2 cellular contexts compared by ENCODE assay signal in genomic region chr4:82125863-82126297, GRCh38.
TF ChIP-seq lines count a peak whose summit lies in the region.

No MANE protein-coding gene starts in this region.

TF ChIP-seq in IMR-90, 13 proteins besides CTCF, POLR2A, EP300 and RAD21:
- TF ChIP-seq FOS (IDR thresholded peaks at IDR 0.05; ENCODE audit: low read depth, low read length) (no peak), RCOR1 (IDR thresholded peaks at IDR 0.05; ENCODE audit: insufficient replicate concordance, low read length) (no peak), CEBPB (IDR thresholded peaks at IDR 0.05; ENCODE audit: low read depth, low read length) (peak; percentile 23; the same call in 1 of the 2 replicates), NFE2L2 (IDR thresholded peaks at IDR 0.05; ENCODE audit: low read depth, low read length) (no peak), MXI1 (IDR thresholded peaks at IDR 0.05; ENCODE audit: borderline replicate concordance, low read depth, low read length) (no peak), MAFK (IDR thresholded peaks at IDR 0.05; ENCODE audit: low read depth, low read length) (peak; percentile 14; the same call in 1 of the 2 replicates), USF2 (IDR thresholded peaks at IDR 0.05; ENCODE audit: low read depth, low read length) (no peak), ELK1 (IDR thresholded peaks at IDR 0.05; ENCODE audit: borderline replicate concordance, low read depth, low read length) (no peak)

TF ChIP-seq in H1, 55 proteins besides CTCF, POLR2A, EP300 and RAD21:
- TF ChIP-seq SIX5 (IDR thresholded peaks at IDR 0.05; ENCODE audit: low read depth, low read length) = no peak
- no peak for TF ChIP-seq POLR2AphosphoS5 (IDR thresholded peaks at IDR 0.05; ENCODE audit: low read depth, low read length)
- TF ChIP-seq NRF1 (IDR thresholded peaks at IDR 0.05; ENCODE audit: low read depth, low read length) = no peak
- no peak for TF ChIP-seq BCL11A (IDR thresholded peaks at IDR 0.05; ENCODE audit: low read depth in 2 of 2, low read length in 2 of 2)
- TF ChIP-seq RBBP5 (IDR thresholded peaks at IDR 0.05; ENCODE audit: borderline replicate concordance, low read depth, low read length) = no peak
- no peak for TF ChIP-seq SP1 (IDR thresholded peaks at IDR 0.05; ENCODE audit: low read depth, low read length)
- no peak for TF ChIP-seq SIRT6 (IDR thresholded peaks at IDR 0.05; ENCODE audit: low read length)
- TF ChIP-seq ATF2 (IDR thresholded peaks at IDR 0.05; ENCODE audit: low read length) = no peak
- TF ChIP-seq TBP (IDR thresholded peaks at IDR 0.05; ENCODE audit: low read depth, low read length) = no peak
- no peak for TF ChIP-seq RFX5 (IDR thresholded peaks at IDR 0.05; ENCODE audit: borderline replicate concordance, low read depth, low read length)
- no peak for TF ChIP-seq JUN (IDR thresholded peaks at IDR 0.05; ENCODE audit: low read depth, low read length)
- TF ChIP-seq CBX5 (IDR thresholded peaks at IDR 0.05; ENCODE audit: low read depth, low read length) = no peak
- no peak for TF ChIP-seq YY1 (IDR thresholded peaks at IDR 0.05; ENCODE audit: low read depth, low read length)
- no peak for TF ChIP-seq SUZ12 (IDR thresholded peaks at IDR 0.05; ENCODE audit: low read length)
- TF ChIP-seq EGR1 (IDR thresholded peaks at IDR 0.05; ENCODE audit: borderline replicate concordance, low read depth, low read length) = no peak
- no peak for TF ChIP-seq HDAC2 (IDR thresholded peaks at IDR 0.05; ENCODE audit: borderline replicate concordance in 1 of 2, low read depth in 2 of 2, low read length in 2 of 2)
- TF ChIP-seq KDM5A (IDR thresholded peaks at IDR 0.05; ENCODE audit: low read length) = no peak
- TF ChIP-seq CHD2 (IDR thresholded peaks at IDR 0.05; ENCODE audit: low read length) = no peak
- TF ChIP-seq KDM4A (IDR thresholded peaks at IDR 0.05; ENCODE audit: low read depth, low read length, severe bottlenecking) = no peak
- TF ChIP-seq NANOG (IDR thresholded peaks at IDR 0.05; ENCODE audit: insufficient read depth, low read depth, low read length, poor library complexity, severe bottlenecking) = no peak
TF ChIP-seq in H1: peak in this region for 0.
